Comparison of ENCODE assay signal across 17 cellular contexts in genomic region chr9:121639619-121640018, GRCh38. TPM values are rescaled to one million over a fixed set of nuclear protein-coding genes. Genes with fewer than 3 reads are reported as not detected.
A peak's percentile ranks its signal among the peaks of the same experiment; 100 is the strongest.
DNase-seq lines count a peak whose midpoint lies in the region; TF ChIP-seq lines count a peak whose summit lies in the region.
"Had no signal": no experiment of that assay in that cellular context is flagged by ENCODE, and none has a peak within 500 bp of the region (broad histone marks: within the 10 kb centered on the region; RNA-seq: fewer than 3 reads in every experiment).

No MANE protein-coding gene starts in this region.

- DNase-seq in esophagus squamous epithelium (lab: John Stamatoyannopoulos, UW) (no peak), esophagus muscularis mucosa (ENCODE audit: extremely low spot score) (no peak)
- DNase-seq in stimulated activated CD4-positive, alpha-beta T cell treated with anti-CD3 and anti-CD28 coated beads, Interleukin-4, amount 100 ng/mL, for 4 hours = no peak
- DNase-seq: CD4-positive, alpha-beta memory T cell; COR-L47; MV-4-11; NCI-H1105; NCI-H1436 treated with DMSO at 0.1 percent for 48 hours; NCI-H187 treated with DMSO at 0.1 percent for 48 hours; NCI-H774 had no signal

- H3K4me1 ChIP-seq in BLaER1 treated with 17β-estradiol and CSF1 and Interleukin-3, amounts not matched to agents 10 nM and 100 nM = peaks cover 46 to 89% (median 82%) of the 10 kb centered on the region in 10 experiments
- H3K4me1 ChIP-seq in skeletal muscle tissue (ENCODE audit: control insufficient read depth in 3 of 3, insufficient read depth in 3 of 3, low read length in 3 of 3) (peaks cover 60 to 84% (median 76%) of the 10 kb centered on the region in 3 donors), esophagus squamous epithelium (peaks cover 14 to 56% (median 35%) of the 10 kb centered on the region in 3 donors), esophagus muscularis mucosa (peaks cover 61 to 64% (median 63%) of the 10 kb centered on the region in 4 donors)

- TF ChIP-seq CTCF in esophagus squamous epithelium (IDR thresholded peaks at IDR 0.05) (no peak), esophagus muscularis mucosa (IDR thresholded peaks at IDR 0.05) (no peak)

- no peaks in the 10 kb centered on the region for H3K27me3 ChIP-seq in BLaER1 treated with 17β-estradiol and CSF1 and Interleukin-3, amounts not matched to agents 10 nM and 100 nM
- no peaks in the 10 kb centered on the region for H3K27me3 ChIP-seq in layer of hippocampus (ENCODE audit: control insufficient read depth, insufficient read depth, low read length)
- H3K27me3 ChIP-seq in skeletal muscle tissue (ENCODE audit: control insufficient read depth in 3 of 3, insufficient read depth in 3 of 3, low read length in 3 of 3) = no peaks in the 10 kb centered on the region
- no peaks in the 10 kb centered on the region for H3K27me3 ChIP-seq in esophagus squamous epithelium
- no peaks in the 10 kb centered on the region for H3K27me3 ChIP-seq in esophagus muscularis mucosa
- H3K27me3 ChIP-seq: SJCRH30 had no signal

- WGBS in esophagus squamous epithelium, 2 donors = 94% methylated on average over 4 of the region's 6 CpGs; no CpG with 5 or more reads in 1 of the 2 donors
- 89% methylated on average over 4 of the region's 6 CpGs for WGBS in esophagus muscularis mucosa

- no peak overlapping the region for H3K9ac ChIP-seq in BLaER1 treated with 17β-estradiol and CSF1 and Interleukin-3, amounts not matched to agents 10 nM and 100 nM
- H3K9ac ChIP-seq in skeletal muscle tissue (ENCODE audit: low read depth in 1 of 3, low read length in 3 of 3) = peak overlapping the region in 1 of 3 donors; percentile 19

- no peak for TF ChIP-seq POLR2A in esophagus squamous epithelium (IDR thresholded peaks at IDR 0.05)
- no peak for TF ChIP-seq POLR2A in esophagus muscularis mucosa (IDR thresholded peaks at IDR 0.05; ENCODE audit: low read depth)

- intact Hi-C loops in esophagus squamous epithelium (cut with DNase I) (no loop called here), esophagus muscularis mucosa (cut with DNase I) (loop anchor here (5.0 to 10.0 kb wide), 3 partner anchors 43 to 353 kb away; no protein-coding TSS in a partner anchor)

- H3K27ac ChIP-seq in BLaER1 treated with 17β-estradiol and CSF1 and Interleukin-3, amounts not matched to agents 10 nM and 100 nM = peak overlapping the region in 4 of 11 experiments; percentile 6 to 78 (median 44); a peak in 5 of 22 replicates
- H3K27ac ChIP-seq in angular gyrus (ENCODE audit: low read depth, low read length) (peak overlapping the region; percentile 94), layer of hippocampus (ENCODE audit: low read depth, low read length) (peak overlapping the region; percentile 85), skeletal muscle tissue (ENCODE audit: low read depth, low read length) (peak overlapping the region; percentile 49), esophagus squamous epithelium (no peak overlapping the region), esophagus muscularis mucosa (replicated peaks in 1 of 4) (no peak overlapping the region)
- H3K27ac ChIP-seq: SJCRH30 had no signal

- peaks cover 0 to 9% (median 0%) of the 10 kb centered on the region in 11 experiments; a peak in 6 of 22 replicates for H3K9me3 ChIP-seq in BLaER1 treated with 17β-estradiol and CSF1 and Interleukin-3, amounts not matched to agents 10 nM and 100 nM (replicated peaks in 1 of 11)
- H3K9me3 ChIP-seq in skeletal muscle tissue (ENCODE audit: control insufficient read depth in 3 of 3, low read length in 3 of 3) (no peaks in the 10 kb centered on the region), esophagus squamous epithelium (no peaks in the 10 kb centered on the region), esophagus muscularis mucosa (no peaks in the 10 kb centered on the region)
- H3K9me3 ChIP-seq: SJCRH30 had no signal

- no peaks in the 10 kb centered on the region for H3K36me3 ChIP-seq in BLaER1 treated with 17β-estradiol and CSF1 and Interleukin-3, amounts not matched to agents 10 nM and 100 nM
- no peaks in the 10 kb centered on the region for H3K36me3 ChIP-seq in skeletal muscle tissue (ENCODE audit: control insufficient read depth in 3 of 3, insufficient read depth in 3 of 3, low read length in 3 of 3)
- H3K36me3 ChIP-seq in esophagus squamous epithelium = no peaks in the 10 kb centered on the region
- no peaks in the 10 kb centered on the region for H3K36me3 ChIP-seq in esophagus muscularis mucosa
- H3K36me3 ChIP-seq: SJCRH30 had no signal

- no peak for TF ChIP-seq EP300 in esophagus muscularis mucosa (IDR thresholded peaks at IDR 0.05)

- peaks cover 0 to 19% (median 0%) of the 10 kb centered on the region in 11 experiments; a peak in 4 of 22 replicates for H4K20me1 ChIP-seq in BLaER1 treated with 17β-estradiol and CSF1 and Interleukin-3, amounts not matched to agents 10 nM and 100 nM

- H3K4me3 ChIP-seq in BLaER1 treated with 17β-estradiol and CSF1 and Interleukin-3, amounts not matched to agents 10 nM and 100 nM = no peak overlapping the region
- no peak overlapping the region for H3K4me3 ChIP-seq in skeletal muscle tissue (ENCODE audit: low read length in 3 of 3)
- H3K4me3 ChIP-seq in esophagus squamous epithelium = no peak overlapping the region
- no peak overlapping the region for H3K4me3 ChIP-seq in esophagus muscularis mucosa
- H3K4me3 ChIP-seq: GM12878, K562, SJCRH30 had no signal

- H3K4me2 ChIP-seq in BLaER1 treated with 17β-estradiol and CSF1 and Interleukin-3, amounts not matched to agents 10 nM and 100 nM = peak overlapping the region in 8 of 11 experiments; percentile 37 to 84 (median 67); a peak in 13 of 22 replicates

RNA-seq across cellular contexts. Expression of gene DAB2IP, which starts 11.8 kb away (rescaled TPM):
- total RNA-seq in skeletal muscle tissue = 12.5 TPM
- total RNA-seq in esophagus squamous epithelium = 10 to 100 TPM; 28.3 to 48.8 (median 38.1) TPM
- 100 to 1,000 TPM in 1 of 4 donors, 10 to 100 TPM in 3; 41.7 to 102 (median 62.4) TPM for total RNA-seq in esophagus muscularis mucosa
- total RNA-seq: CD4-positive, alpha-beta memory T cell had no signal

Comparison
In these comparisons a context has a peak if more than half of its experiments do, and no peak if none do; other contexts are left out.
1. H3K27ac ChIP-seq: peak in angular gyrus (single experiment), layer of hippocampus (single experiment) and skeletal muscle tissue (single experiment); none in esophagus squamous epithelium (0 of 4) and esophagus muscularis mucosa (0 of 4).